1 cellular context compared by ENCODE assay signal in the genomic region with DNA sequence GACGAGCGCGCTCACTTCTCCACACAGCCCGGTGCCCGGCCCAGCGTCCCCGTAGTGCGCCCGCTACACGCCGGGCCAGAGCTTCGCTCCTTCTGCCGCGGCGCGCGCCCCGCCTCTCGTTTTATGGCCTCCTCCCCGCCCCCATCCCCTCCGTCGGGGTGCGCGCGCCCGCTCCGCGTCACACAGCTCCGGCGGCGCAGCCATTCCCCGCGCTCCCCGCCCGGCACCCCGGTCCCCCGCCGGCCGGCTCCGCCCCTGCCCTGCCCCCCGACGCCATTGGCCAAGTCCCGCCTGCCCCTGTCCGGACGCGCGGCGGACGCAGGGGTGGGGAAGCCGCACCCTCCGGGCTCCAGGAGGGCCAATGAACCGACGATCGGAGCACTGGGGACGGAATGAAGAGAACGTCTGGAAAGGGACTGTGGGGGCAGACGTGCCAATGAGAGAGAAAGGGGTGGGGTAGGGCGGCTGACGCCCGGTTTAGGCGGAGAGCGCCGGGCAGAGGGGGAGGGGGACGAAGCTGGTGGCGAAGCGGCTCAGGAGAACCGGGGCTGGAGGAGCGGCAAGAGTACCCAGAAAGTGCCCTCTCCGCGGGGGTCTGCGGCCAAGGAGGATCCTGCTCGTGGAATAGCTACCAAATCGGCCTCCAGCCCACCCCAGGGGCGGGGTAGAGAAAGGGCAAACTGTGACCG.
A peak's percentile ranks its signal among the peaks of the same experiment; 100 is the strongest.
TF ChIP-seq lines count a peak whose summit lies in the region.

A gene with protein sequence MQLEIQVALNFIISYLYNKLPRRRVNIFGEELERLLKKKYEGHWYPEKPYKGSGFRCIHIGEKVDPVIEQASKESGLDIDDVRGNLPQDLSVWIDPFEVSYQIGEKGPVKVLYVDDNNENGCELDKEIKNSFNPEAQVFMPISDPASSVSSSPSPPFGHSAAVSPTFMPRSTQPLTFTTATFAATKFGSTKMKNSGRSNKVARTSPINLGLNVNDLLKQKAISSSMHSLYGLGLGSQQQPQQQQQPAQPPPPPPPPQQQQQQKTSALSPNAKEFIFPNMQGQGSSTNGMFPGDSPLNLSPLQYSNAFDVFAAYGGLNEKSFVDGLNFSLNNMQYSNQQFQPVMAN (minus strand): TSS at position 94 of the 689 bp plus-strand sequence. CDS start 2,337 bp downstream, outside the sequence.

TF ChIP-seq in K562, 482 proteins besides CTCF, POLR2A, EP300 and RAD21 (continued from another document):
- TF ChIP-seq, protein P1, sequence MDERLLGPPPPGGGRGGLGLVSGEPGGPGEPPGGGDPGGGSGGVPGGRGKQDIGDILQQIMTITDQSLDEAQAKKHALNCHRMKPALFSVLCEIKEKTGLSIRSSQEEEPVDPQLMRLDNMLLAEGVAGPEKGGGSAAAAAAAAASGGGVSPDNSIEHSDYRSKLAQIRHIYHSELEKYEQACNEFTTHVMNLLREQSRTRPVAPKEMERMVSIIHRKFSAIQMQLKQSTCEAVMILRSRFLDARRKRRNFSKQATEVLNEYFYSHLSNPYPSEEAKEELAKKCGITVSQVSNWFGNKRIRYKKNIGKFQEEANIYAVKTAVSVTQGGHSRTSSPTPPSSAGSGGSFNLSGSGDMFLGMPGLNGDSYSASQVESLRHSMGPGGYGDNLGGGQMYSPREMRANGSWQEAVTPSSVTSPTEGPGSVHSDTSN (CRISPR knock-in tag; IDR thresholded peaks at IDR 0.05; ENCODE audit: low read depth) = no peak
- TF ChIP-seq, protein P1 (tag; conservative IDR thresholded peaks at IDR 0.05; ENCODE audit: low read depth) = no peak
- TF ChIP-seq ELF4 (CRISPR knock-in tag; IDR thresholded peaks at IDR 0.05) = peak; percentile 49; the same call in 1 of the 2 replicates
- no peak for TF ChIP-seq SREBF2 (CRISPR knock-in tag; IDR thresholded peaks at IDR 0.05)
- TF ChIP-seq BRD9 (IDR thresholded peaks at IDR 0.05; ENCODE audit: low read depth, partially characterized antibody) = no peak
- TF ChIP-seq ZNF274 (IDR thresholded peaks at IDR 0.05; ENCODE audit: borderline replicate concordance, low read depth, low read length) = no peak
- TF ChIP-seq TRIM24 (IDR thresholded peaks at IDR 0.05) = no peak
- no peak for TF ChIP-seq TSC22D4 (tag; IDR thresholded peaks at IDR 0.05)
- TF ChIP-seq FOS (IDR thresholded peaks at IDR 0.05; ENCODE audit: extremely low read depth, insufficient read length) = no peak
- TF ChIP-seq KAT8 (IDR thresholded peaks at IDR 0.05; ENCODE audit: low read depth) = no peak
- TF ChIP-seq, protein P2, sequence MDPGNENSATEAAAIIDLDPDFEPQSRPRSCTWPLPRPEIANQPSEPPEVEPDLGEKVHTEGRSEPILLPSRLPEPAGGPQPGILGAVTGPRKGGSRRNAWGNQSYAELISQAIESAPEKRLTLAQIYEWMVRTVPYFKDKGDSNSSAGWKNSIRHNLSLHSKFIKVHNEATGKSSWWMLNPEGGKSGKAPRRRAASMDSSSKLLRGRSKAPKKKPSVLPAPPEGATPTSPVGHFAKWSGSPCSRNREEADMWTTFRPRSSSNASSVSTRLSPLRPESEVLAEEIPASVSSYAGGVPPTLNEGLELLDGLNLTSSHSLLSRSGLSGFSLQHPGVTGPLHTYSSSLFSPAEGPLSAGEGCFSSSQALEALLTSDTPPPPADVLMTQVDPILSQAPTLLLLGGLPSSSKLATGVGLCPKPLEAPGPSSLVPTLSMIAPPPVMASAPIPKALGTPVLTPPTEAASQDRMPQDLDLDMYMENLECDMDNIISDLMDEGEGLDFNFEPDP (CRISPR knock-in tag; IDR thresholded peaks at IDR 0.05) = no peak
